Comparison of ENCODE assay signal across 1 cellular context in genomic region chr5:5342784-5343183, GRCh38.
TF ChIP-seq lines count a peak whose summit lies in the region.

No MANE protein-coding gene starts in this region.

TF ChIP-seq in HEK293, 187 proteins besides CTCF, POLR2A, EP300 and RAD21 (continued from another document):
- TF ChIP-seq MZF1 (tag by site-specific recombination; IDR thresholded peaks at IDR 0.05; ENCODE audit: borderline replicate concordance) (no peak), ZNF600 (tag by site-specific recombination; IDR thresholded peaks at IDR 0.05) (no peak), KLF17 (tag by site-specific recombination; IDR thresholded peaks at IDR 0.05) (peak; percentile 45; the same call in 1 of the 2 replicates), ZNF423 (tag by site-specific recombination; IDR thresholded peaks at IDR 0.05) (no peak), SP7 (tag by site-specific recombination; IDR thresholded peaks at IDR 0.05) (peak; percentile 78), ZNF175 (tag by site-specific recombination; IDR thresholded peaks at IDR 0.05) (no peak), GLIS2 (tag by site-specific recombination; IDR thresholded peaks at IDR 0.05) (no peak), BCL6B (tag by site-specific recombination; IDR thresholded peaks at IDR 0.05) (peak; percentile 41; the same call in 1 of the 2 replicates), GLI2 (tag by site-specific recombination; IDR thresholded peaks at IDR 0.05; ENCODE audit: borderline replicate concordance, low read depth) (peak; percentile 46; the same call in 1 of the 2 replicates), HOXA7 (CRISPR knock-in tag; IDR thresholded peaks at IDR 0.05; ENCODE audit: borderline replicate concordance) (no peak), ZNF18 (tag by site-specific recombination; IDR thresholded peaks at IDR 0.05) (no peak), ZNF529 (tag by site-specific recombination; IDR thresholded peaks at IDR 0.05; ENCODE audit: insufficient replicate concordance) (no peak), ZNF132 (tag by site-specific recombination; IDR thresholded peaks at IDR 0.05; ENCODE audit: borderline replicate concordance) (no peak), ZNF555 (tag by site-specific recombination; conservative IDR thresholded peaks at IDR 0.05) (no peak), GLI4 (tag by site-specific recombination; IDR thresholded peaks at IDR 0.05) (no peak), SCRT2 (tag by site-specific recombination; IDR thresholded peaks at IDR 0.05) (no peak), ZNF140 (tag by site-specific recombination; IDR thresholded peaks at IDR 0.05) (no peak), EGR2 (tag by site-specific recombination; IDR thresholded peaks at IDR 0.05; ENCODE audit: low read depth) (no peak), WT1 (tag by site-specific recombination; IDR thresholded peaks at IDR 0.05) (no peak), ZNF266 (tag by site-specific recombination; IDR thresholded peaks at IDR 0.05; ENCODE audit: low read depth) (no peak), ZNF280D (tag by site-specific recombination; IDR thresholded peaks at IDR 0.05) (no peak), INSM2 (tag by site-specific recombination; IDR thresholded peaks at IDR 0.05) (peak; percentile 68), ZNF510 (tag by site-specific recombination; IDR thresholded peaks at IDR 0.05; ENCODE audit: insufficient replicate concordance) (no peak), ZFP69B (tag by site-specific recombination; IDR thresholded peaks at IDR 0.05) (no peak), ZNF248 (tag by site-specific recombination; IDR thresholded peaks at IDR 0.05) (no peak), ZNF629 (tag by site-specific recombination; IDR thresholded peaks at IDR 0.05) (peak; percentile 94), ZFHX2 (tag by site-specific recombination; conservative IDR thresholded peaks at IDR 0.05) (0 out of 2 replicates have a peak, but pooled peaks have one; percentile 6), ZNF311 (tag by site-specific recombination; IDR thresholded peaks at IDR 0.05; ENCODE audit: borderline replicate concordance) (no peak), ZNF433 (tag by site-specific recombination; IDR thresholded peaks at IDR 0.05; ENCODE audit: low read depth) (no peak), ZNF654 (tag by site-specific recombination; IDR thresholded peaks at IDR 0.05; ENCODE audit: low read depth) (no peak), ZBTB8A (tag by site-specific recombination; IDR thresholded peaks at IDR 0.05) (no peak), ZSCAN18 (tag by site-specific recombination; IDR thresholded peaks at IDR 0.05) (no peak), GFI1B (tag by site-specific recombination; IDR thresholded peaks at IDR 0.05) (no peak)
